8 cellular contexts compared by ENCODE assay signal in genomic region chr4:23700197-23700596, GRCh38.
"Had no signal": no experiment of that assay in that cellular context is flagged by ENCODE, and none has a peak within 500 bp of the region (broad histone marks: within the 10 kb centered on the region; RNA-seq: fewer than 3 reads in every experiment).

No MANE protein-coding gene starts in this region.

- FAIRE-seq: G401.6, GM12878, GM12891, GM12892, GM18507, GM19239 had no signal

- DNase-seq: GDM1, GF-D8 had no signal

- ATAC-seq: GM12878 had no signal

- H3K4me3 ChIP-seq: GM12878 had no signal
